Comparison of ENCODE assay signal across 15 cellular contexts in genomic region chr21:31929548-31929947, GRCh38.
"Had no signal": no experiment of that assay in that cellular context is flagged by ENCODE, and none has a peak within 500 bp of the region (broad histone marks: within the 10 kb centered on the region; RNA-seq: fewer than 3 reads in every experiment).

No MANE protein-coding gene starts in this region.

- H3K4me3 ChIP-seq: body of pancreas, lung, mucosa of descending colon, ovary had no signal

- H3K9me3 ChIP-seq: body of pancreas, mucosa of descending colon, ovary had no signal

- H3K4me1 ChIP-seq: body of pancreas had no signal

- H3K36me3 ChIP-seq: ovary had no signal

- H3K27ac ChIP-seq: body of pancreas, ovary had no signal

- DNase-seq: activated CD4-positive, alpha-beta T cell treated with anti-CD3 and anti-CD28 coated beads, Interleukin-2, amount 50 U/mL, for 48 hours; activated CD4-positive, CD25-positive, alpha-beta regulatory T cell treated with anti-CD3 and anti-CD28 coated beads, Interleukin-2, amount 50 U/mL, for 72 hours; activated CD8-positive, alpha-beta memory T cell treated with anti-CD3 and anti-CD28 coated beads, Interleukin-2, amount 10 ng/mL, durations not matched to agents 7 days and 5 days; activated effector memory CD4-positive, alpha-beta T cell treated with Interleukin-2 at 50 U/mL for 16 hours; activated T-cell treated with anti-CD3 and anti-CD28 coated beads, Interleukin-2, amount 50 U/mL, for 24 hours; amniotic stem cell; body of pancreas; dermis blood vessel endothelial cell; mucosa of descending colon; naive thymus-derived CD8-positive, alpha-beta T cell; ovary; stimulated activated CD4-positive, alpha-beta T cell treated with anti-CD3 and anti-CD28 coated beads, Interleukin-4, amount 100 ng/mL, for 1 hour; stimulated activated CD8-positive, alpha-beta memory T cell treated with anti-CD3 and anti-CD28 coated beads, Interleukin-4, amount 100 ng/mL, for 48 hours; stimulated activated naive CD8-positive, alpha-beta T cell treated with anti-CD3 and anti-CD28 coated beads, Interleukin-15, Interleukin-2, amounts not matched to agents 100 U/mL and 50 U/mL, for 24 hours had no signal
